ENCODE assay signal across 26 cellular contexts in genomic region chr7:18440934-18441333, GRCh38.
"Had no signal": no experiment of that assay in that cellular context is flagged by ENCODE, and none has a peak within 500 bp of the region (broad histone marks: within the 10 kb centered on the region; RNA-seq: fewer than 3 reads in every experiment).

No MANE protein-coding gene starts in this region.

- H3K4me1 ChIP-seq: parathyroid adenoma, right lobe of liver, testis, tibial artery, transverse colon, upper lobe of right lung, uterus had no signal

- H3K36me3 ChIP-seq: neural progenitor cell, ovary, right lobe of liver, sigmoid colon, suprapubic skin, tibial artery, transverse colon, upper lobe of right lung, uterus had no signal

- H3K27ac ChIP-seq: neural progenitor cell, ovary, parathyroid adenoma, psoas muscle, right lobe of liver, sigmoid colon, suprapubic skin, testis, tibial artery, transverse colon, upper lobe of right lung, uterus had no signal

- DNase-seq: natural killer cell; occipital lobe; ovary; posterior cingulate gyrus; psoas muscle; right lobe of liver; sigmoid colon; small intestine; stimulated activated CD4-positive, alpha-beta T cell treated with anti-CD3 and anti-CD28 coated beads, Interleukin-15, amount 100 ng/mL, for 24 hours; stimulated activated CD4-positive, alpha-beta T cell treated with anti-CD3 and anti-CD28 coated beads, Interleukin-2, amount 100 ng/mL, for 24 hours; stimulated activated CD4-positive, alpha-beta T cell treated with anti-CD3 and anti-CD28 coated beads, Interleukin-2, amount 100 ng/mL, for 48 hours; stimulated activated CD4-positive, alpha-beta T cell treated with anti-CD3 and anti-CD28 coated beads, Interleukin-4, amount 100 ng/mL, for 24 hours; stimulated activated naive CD4-positive, alpha-beta T cell; stimulated activated naive CD8-positive, alpha-beta T cell treated with anti-CD3 and anti-CD28 coated beads, Interleukin-15, amount 100 ng/mL, for 72 hours; stimulated activated naive CD8-positive, alpha-beta T cell treated with anti-CD3 and anti-CD28 coated beads, Interleukin-15, Interleukin-2, amounts not matched to agents 100 U/mL and 50 U/mL, for 24 hours; substantia nigra; testis; tibial artery; transverse colon; upper lobe of right lung; uterus had no signal

- H3K79me2 ChIP-seq: parathyroid adenoma had no signal

- H3K9me3 ChIP-seq: ovary, psoas muscle, right lobe of liver, sigmoid colon, suprapubic skin, testis, tibial artery, transverse colon, upper lobe of right lung, uterus had no signal

- H3K4me3 ChIP-seq: neural progenitor cell, ovary, psoas muscle, right lobe of liver, sigmoid colon, suprapubic skin, testis, tibial artery, transverse colon, upper lobe of right lung, uterus had no signal

- H3K4me2 ChIP-seq: neural progenitor cell had no signal

- ATAC-seq: natural killer cell; psoas muscle; right cardiac atrium; right lobe of liver; stimulated activated memory B cell treated with anti-CD40 and anti-IgM and Interleukin-4, amounts not matched to agents 10 μg/mL and 1 μg/mL and 100 μg/mL, for 72 hours; stimulated activated naive CD8-positive, alpha-beta T cell treated with anti-CD3 and anti-CD28 coated beads, Interleukin-15, amount 100 ng/mL, for 72 hours; stimulated activated naive CD8-positive, alpha-beta T cell treated with anti-CD3 and anti-CD28 coated beads, Interleukin-15, Interleukin-2, amounts not matched to agents 100 U/mL and 50 U/mL, for 24 hours; upper lobe of right lung had no signal

- H3K9ac ChIP-seq: neural progenitor cell, parathyroid adenoma had no signal

- FAIRE-seq: small intestine had no signal

- H2AFZ ChIP-seq: neural progenitor cell, parathyroid adenoma had no signal

- H3K27me3 ChIP-seq: neural progenitor cell, ovary, right lobe of liver, sigmoid colon, suprapubic skin, testis, tibial artery, transverse colon, upper lobe of right lung, uterus had no signal
